ENCODE assay signal across 15 cellular contexts in the genomic region with DNA sequence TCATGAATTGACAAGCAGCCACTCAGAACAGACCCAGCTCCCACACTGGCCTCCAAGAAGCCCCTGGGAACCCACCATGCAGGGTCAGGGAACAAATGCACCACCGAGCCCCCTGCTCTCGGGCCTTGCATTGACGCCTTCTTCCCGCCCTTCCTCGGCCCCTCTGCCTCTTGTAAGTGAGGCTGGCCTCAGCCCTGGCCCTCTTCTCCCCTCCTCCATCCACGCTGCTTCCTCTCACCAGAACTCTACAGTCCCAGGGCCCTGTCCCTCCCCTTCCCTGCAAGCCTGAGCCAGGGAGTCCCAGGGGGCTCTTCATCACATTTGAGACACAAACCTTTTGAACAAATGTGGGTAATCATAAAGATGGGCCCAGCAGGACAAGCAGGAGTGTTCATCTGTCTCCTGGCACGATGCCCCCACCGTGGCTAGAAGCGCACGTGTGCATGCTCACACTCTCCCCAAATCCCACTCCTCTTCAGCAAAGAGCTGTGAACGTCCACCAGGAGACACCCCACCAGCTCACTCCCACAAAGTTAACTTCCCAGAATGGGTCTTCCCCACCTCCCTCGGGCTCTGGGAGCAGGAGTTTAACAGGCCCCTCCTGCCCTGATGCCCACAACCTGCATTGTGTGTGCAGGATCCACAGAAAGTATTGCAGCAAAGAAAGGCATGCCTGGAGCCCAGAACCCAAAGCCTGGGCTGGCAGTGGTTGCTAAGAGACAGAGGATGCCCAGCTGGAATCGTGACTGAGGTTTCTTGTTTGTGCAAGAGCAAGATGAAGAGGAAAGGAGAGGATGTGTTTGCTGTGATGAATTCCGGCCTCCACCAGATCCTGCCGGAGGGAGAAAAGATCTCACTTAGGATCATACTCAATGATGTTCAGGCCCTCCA. TPM values are rescaled to one million over a fixed set of nuclear protein-coding genes. Genes with fewer than 3 reads are reported as not detected.
A peak's percentile ranks its signal among the peaks of the same experiment; 100 is the strongest.
DNase-seq lines count a peak whose midpoint lies in the region; FAIRE-seq and TF ChIP-seq lines count a peak whose summit lies in the region.
"Had no signal": no experiment of that assay in that cellular context is flagged by ENCODE, and none has a peak within 500 bp of the region (broad histone marks: within the 10 kb centered on the region; RNA-seq: fewer than 3 reads in every experiment).

No MANE protein-coding gene starts in this region.

- no peak for TF ChIP-seq EP300 in sigmoid colon (IDR thresholded peaks at IDR 0.05)

- H3K27me3 ChIP-seq in sigmoid colon = no peaks in the 10 kb centered on the region
- H3K27me3 ChIP-seq: cardiac muscle cell, upper lobe of left lung had no signal

- 69 to 77% methylated on average over 15 of the region's 15 CpGs for WGBS in sigmoid colon, 2 donors

- TF ChIP-seq POLR2A in sigmoid colon (IDR thresholded peaks at IDR 0.05) = no peak

- no peak overlapping the region for H3K4me3 ChIP-seq in sigmoid colon
- H3K4me3 ChIP-seq: A549, cardiac muscle cell, left ventricle myocardium inferior, upper lobe of left lung had no signal

- H3K9me3 ChIP-seq in sigmoid colon = no peaks in the 10 kb centered on the region
- H3K9me3 ChIP-seq: A549, left ventricle myocardium inferior, upper lobe of left lung had no signal

- no peak overlapping the region for H3K27ac ChIP-seq in sigmoid colon
- H3K27ac ChIP-seq: A549, cardiac muscle cell, left ventricle myocardium inferior, upper lobe of left lung had no signal

- no peaks in the 10 kb centered on the region for H3K36me3 ChIP-seq in sigmoid colon
- H3K36me3 ChIP-seq: cardiac muscle cell, left ventricle myocardium inferior, upper lobe of left lung had no signal

- TF ChIP-seq CTCF in sigmoid colon (IDR thresholded peaks at IDR 0.05) = no peak

- peak; percentile 2 for DNase-seq in NCI-H2029 (lab: John Stamatoyannopoulos, UW)
- DNase-seq in NCI-H2029 treated with DMSO at 0.1 percent for 48 hours (lab: John Stamatoyannopoulos, UW) = no peak
- DNase-seq in NCI-H2227 (lab: John Stamatoyannopoulos, UW; ENCODE audit: unreplicated experiment) = peak; percentile 10
- peak; percentile 34 for DNase-seq in epidermal melanocyte (ENCODE audit: insufficient read length, low spot score)
- peak; percentile 30 for DNase-seq in sigmoid colon
- DNase-seq in GM19239 (ENCODE audit: insufficient read length, low spot score) = no peak
- no peak for DNase-seq in activated naive CD4-positive, alpha-beta T cell (lab: John Stamatoyannopoulos, UW)
- DNase-seq in HT-29 (ENCODE audit: low spot score) = no peak
- DNase-seq: activated CD4-positive, alpha-beta T cell treated with anti-CD3 and anti-CD28 coated beads, Interleukin-2, amount 10 ng/mL, durations not matched to agents 24 days and 14 days; DND-41; left ventricle myocardium inferior; NCI-H146; upper lobe of left lung had no signal

- H3K4me1 ChIP-seq in sigmoid colon = peaks cover 0 to 14% (median 10%) of the 10 kb centered on the region in 4 donors
- H3K4me1 ChIP-seq: A549 had no signal

- intact Hi-C loops in sigmoid colon (cut with DNase I) = no loop called here

- no peak for FAIRE-seq in GM19239 (lab: Jason Lieb, UNC)
- FAIRE-seq: A549 had no signal

RNA-seq across cellular contexts. Expression of gene SLIT1, which starts 57.6 kb away (rescaled TPM):
- 1 to 10 TPM in 1 of 4 donors, under 1 TPM in 3; 0.33 to 1.4 (median 0.70) TPM for total RNA-seq in sigmoid colon
- under 1 TPM in 2 of 3 donors, not detected in 1; under 0.01 to 0.48 TPM for polyA plus RNA-seq in sigmoid colon
- total RNA-seq in HT-29 (2014; rRNA removed; shearing (Covaris generic)) = under 0.01 TPM in 1 of 2 replicates, not detected in the other

Comparison
In these comparisons a context has a peak if more than half of its experiments do, and no peak if none do; other contexts are left out.
1. DNase-seq: peak in NCI-H2029 (single experiment), NCI-H2227 (single experiment), epidermal melanocyte (single experiment) and sigmoid colon (single experiment); none in NCI-H2029 treated with DMSO at 0.1 percent for 48 hours (single experiment), GM19239 (single experiment), activated naive CD4-positive, alpha-beta T cell (0 of 4) and HT-29 (single experiment).